ENCODE assay signal across 25 cellular contexts in genomic region chr4:44578954-44579353, GRCh38.
"Had no signal": no experiment of that assay in that cellular context is flagged by ENCODE, and none has a peak within 500 bp of the region (broad histone marks: within the 10 kb centered on the region; RNA-seq: fewer than 3 reads in every experiment).

No MANE protein-coding gene starts in this region.

- H3K36me3 ChIP-seq: esophagus muscularis mucosa, gastroesophageal sphincter, heart right ventricle, left lung, lower lobe of right lung had no signal

- H3K9me3 ChIP-seq: lower lobe of right lung had no signal

- ATAC-seq: foreskin keratinocyte, gastroesophageal sphincter, heart right ventricle, left cardiac atrium, left lung, left ventricle myocardium superior, lower lobe of right lung, mucosa of descending colon had no signal

- DNase-seq: dermis blood vessel endothelial cell; dorsolateral prefrontal cortex; effector CD4-positive, alpha-beta T cell; effector memory CD4-positive, alpha-beta T cell; foreskin keratinocyte; glutamatergic neuron; head of caudate nucleus; heart right ventricle; hippocampal formation; left cardiac atrium; left lung; left ventricle myocardium superior; lower lobe of right lung; mesenchymal stem cell; mucosa of descending colon; naive B cell had no signal

- H3K4me3 ChIP-seq: coronary artery, dorsolateral prefrontal cortex, esophagus muscularis mucosa, gastroesophageal sphincter, heart right ventricle, left lung, lower lobe of right lung, mucosa of descending colon had no signal

- H3K27me3 ChIP-seq: dorsolateral prefrontal cortex, esophagus muscularis mucosa, foreskin keratinocyte, gastroesophageal sphincter, heart right ventricle, left lung had no signal

- H3K4me3 Mint-ChIP-seq: mesothelial cell of epicardium, naive B cell had no signal

- FAIRE-seq: colon, endothelial cell of umbilical vein, frontal cortex, islet of Langerhans, keratinocyte had no signal

- H3K27ac Mint-ChIP-seq: mesothelial cell of epicardium, naive B cell had no signal

- H3K4me1 Mint-ChIP-seq: mesothelial cell of epicardium, naive B cell had no signal

- H3K27me3 Mint-ChIP-seq: naive B cell had no signal

- H3K36me3 Mint-ChIP-seq: mesothelial cell of epicardium, naive B cell had no signal

- H3K4me1 ChIP-seq: esophagus muscularis mucosa, foreskin keratinocyte, gastroesophageal sphincter, heart right ventricle, left lung, lower lobe of right lung had no signal

- H3K27ac ChIP-seq: coronary artery, dorsolateral prefrontal cortex, esophagus muscularis mucosa, foreskin keratinocyte, gastroesophageal sphincter, heart right ventricle, left lung, lower lobe of right lung had no signal
